Comparison of ENCODE assay signal across 1 cellular context in genomic region chr1:2559509-2560298, GRCh38.
TF ChIP-seq lines count a peak whose summit lies in the region.

No MANE protein-coding gene starts in this region.

TF ChIP-seq in H1, 55 proteins besides CTCF, POLR2A, EP300 and RAD21:
- TF ChIP-seq, protein P1, sequence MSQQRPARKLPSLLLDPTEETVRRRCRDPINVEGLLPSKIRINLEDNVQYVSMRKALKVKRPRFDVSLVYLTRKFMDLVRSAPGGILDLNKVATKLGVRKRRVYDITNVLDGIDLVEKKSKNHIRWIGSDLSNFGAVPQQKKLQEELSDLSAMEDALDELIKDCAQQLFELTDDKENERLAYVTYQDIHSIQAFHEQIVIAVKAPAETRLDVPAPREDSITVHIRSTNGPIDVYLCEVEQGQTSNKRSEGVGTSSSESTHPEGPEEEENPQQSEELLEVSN (IDR thresholded peaks at IDR 0.05) = no peak
- TF ChIP-seq JUND (IDR thresholded peaks at IDR 0.05; ENCODE audit: low read length) (no peak), CEBPB (IDR thresholded peaks at IDR 0.05; ENCODE audit: low read depth, low read length) (no peak), TAF1 (IDR thresholded peaks at IDR 0.05; ENCODE audit: low read depth, low read length) (no peak), MAX (IDR thresholded peaks at IDR 0.05) (no peak), YY1 (IDR thresholded peaks at IDR 0.05; ENCODE audit: low read depth, low read length) (no peak), RBBP5 (IDR thresholded peaks at IDR 0.05; ENCODE audit: borderline replicate concordance, low read depth, low read length) (no peak), CREB1 (IDR thresholded peaks at IDR 0.05) (no peak), CHD7 (IDR thresholded peaks at IDR 0.05; ENCODE audit: insufficient replicate concordance, low read length) (no peak), SIN3A (conservative IDR thresholded peaks at IDR 0.05 in 1 of 2, IDR thresholded peaks at IDR 0.05 in 1 of 2; ENCODE audit: low read depth in 1 of 2, low read length in 2 of 2) (no peak)
